Comparison of ENCODE assay signal across 8 cellular contexts in the genomic region with DNA sequence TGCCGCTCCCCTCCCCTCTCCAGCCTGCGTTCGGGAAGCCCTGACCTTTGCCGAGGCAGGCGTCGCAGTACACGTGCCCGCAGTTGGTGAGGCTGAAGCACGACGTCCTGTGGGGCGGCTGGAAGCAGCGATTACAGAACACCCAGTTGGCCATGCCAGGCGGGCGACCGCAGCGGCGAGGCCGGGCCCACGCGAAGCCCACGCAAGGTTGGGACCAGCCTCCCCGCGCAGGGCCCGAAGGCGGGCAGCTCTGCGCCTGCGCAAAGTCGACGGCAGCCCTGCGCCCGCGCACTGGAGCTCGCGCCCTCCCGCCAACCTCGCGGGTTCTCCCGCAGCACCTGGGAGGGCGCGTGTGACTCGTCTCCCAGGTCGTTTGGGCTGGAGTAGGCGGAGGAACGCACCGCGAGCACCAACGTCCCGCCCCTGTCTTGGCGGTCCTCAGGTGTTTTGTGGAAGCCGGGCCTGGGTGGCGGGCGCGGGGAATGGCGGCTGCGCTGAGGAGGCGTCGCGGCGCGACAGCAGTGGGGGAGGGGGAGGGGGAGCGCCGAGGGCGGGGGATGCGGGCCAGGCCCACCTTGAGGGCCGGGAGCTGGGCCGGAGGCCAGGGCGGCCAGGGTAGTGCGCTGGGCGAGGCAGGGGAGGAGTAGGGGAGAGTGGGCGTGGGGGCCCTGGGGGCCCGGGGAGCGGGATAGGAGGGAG. TPM values are rescaled to one million over a fixed set of nuclear protein-coding genes. Genes with fewer than 3 reads are reported as not detected.
A peak's percentile ranks its signal among the peaks of the same experiment; 100 is the strongest.
DNase-seq lines count a peak whose midpoint lies in the region; ATAC-seq and TF ChIP-seq lines count a peak whose summit lies in the region.

A gene with protein sequence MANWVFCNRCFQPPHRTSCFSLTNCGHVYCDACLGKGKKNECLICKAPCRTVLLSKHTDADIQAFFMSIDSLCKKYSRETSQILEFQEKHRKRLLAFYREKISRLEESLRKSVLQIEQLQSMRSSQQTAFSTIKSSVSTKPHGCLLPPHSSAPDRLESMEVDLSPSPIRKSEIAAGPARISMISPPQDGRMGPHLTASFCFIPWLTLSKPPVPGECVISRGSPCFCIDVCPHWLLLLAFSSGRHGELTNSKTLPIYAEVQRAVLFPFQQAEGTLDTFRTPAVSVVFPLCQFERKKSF (minus strand): TSS at position 254 of the 699 bp plus-strand sequence. CDS start 100 bp downstream, at position 154.

- no TSS peak for BruUV-seq in Calu3 (replicated peaks; lab: Mats Ljungman, UMichigan)

- H3K27ac ChIP-seq in heart right ventricle, result no peak within 1 kb of the TSS
- H3K27ac ChIP-seq in spleen, result peak within 1 kb of the TSS in 2 of 8 donors; percentile 24 to 60

- no peak for TF ChIP-seq POLR2A in spleen (IDR thresholded peaks at IDR 0.05)

- H3K27ac Mint-ChIP-seq in activated T-cell treated with anti-CD3 and anti-CD28 coated beads, Interleukin-2, amount 50 U/mL, for 24 hours, result no peak within 1 kb of the TSS
- H3K27ac Mint-ChIP-seq in Calu3 (ENCODE audit: unreplicated experiment), result no peak within 1 kb of the TSS

- H3K36me3 ChIP-seq in heart right ventricle, result no peaks in the 10 kb centered on the region
- no peaks in the 10 kb centered on the region for H3K36me3 ChIP-seq in spleen

- H3K9me3 ChIP-seq in heart right ventricle, result no peaks in the 10 kb centered on the region
- H3K9me3 ChIP-seq in spleen, result no peaks in the 10 kb centered on the region

- peaks cover 11 to 76% (median 62%) of the 10 kb centered on the region in 7 donors for H3K27me3 ChIP-seq in heart right ventricle
- peaks cover 0 to 65% (median 11%) of the 10 kb centered on the region in 7 donors for H3K27me3 ChIP-seq in spleen (replicated peaks in 1 of 7)

- CTCF ChIA-PET in Calu3 (lab: Charles Lee), result no interaction called here

- peaks cover 32% of the 10 kb centered on the region for H3K27me3 Mint-ChIP-seq in activated T-cell treated with anti-CD3 and anti-CD28 coated beads, Interleukin-2, amount 50 U/mL, for 24 hours
- no peaks in the 10 kb centered on the region for H3K27me3 Mint-ChIP-seq in Calu3 (ENCODE audit: unreplicated experiment)

- DNase-seq in HS-5 (ENCODE audit: low read depth) (peak; percentile 14), heart right ventricle (peak in 1 of 2 donors; percentile 45), spleen (no peak), amniotic stem cell (lab: John Stamatoyannopoulos, UW) (no peak), Calu3 (no peak), hippocampal formation (lab: John Stamatoyannopoulos, UW) (no peak)
- DNase-seq in activated T-cell treated with anti-CD3 and anti-CD28 coated beads, Interleukin-2, amount 50 U/mL, for 24 hours, result peak; percentile 70

- peak within 1 kb of the TSS in 8 of 10 donors; percentile 19 to 50 (median 44) for H3K4me3 ChIP-seq in heart right ventricle
- H3K4me3 ChIP-seq in spleen, result peak within 1 kb of the TSS in 6 of 8 donors; percentile 15 to 68 (median 32)

- intact Hi-C loops in heart right ventricle (cut with DNase I), result no loop called here
- intact Hi-C loops in spleen (cut with DNase I; ENCODE audit: low total_unique reads), result no loop called here
- intact Hi-C loops in Calu3 (cut with micrococcal nuclease; ENCODE audit: unreplicated experiment), result no loop called here

- 17 to 22% methylated on average over 59 to 72 of the region's 72 CpGs for WGBS in heart right ventricle, 2 donors
- 21 to 45% (median 34%) methylated on average over 27 to 71 of the region's 72 CpGs for WGBS in spleen, 5 donors

- H3K4me1 Mint-ChIP-seq in activated T-cell treated with anti-CD3 and anti-CD28 coated beads, Interleukin-2, amount 50 U/mL, for 24 hours (ENCODE audit: low read depth), result no peaks in the 10 kb centered on the region
- H3K4me1 Mint-ChIP-seq in Calu3 (ENCODE audit: low read depth, unreplicated experiment), result peaks cover 22% of the 10 kb centered on the region

- H3K36me3 Mint-ChIP-seq in activated T-cell treated with anti-CD3 and anti-CD28 coated beads, Interleukin-2, amount 50 U/mL, for 24 hours (ENCODE audit: low read depth), result no peaks in the 10 kb centered on the region
- H3K36me3 Mint-ChIP-seq in Calu3 (ENCODE audit: insufficient read depth, unreplicated experiment), result peaks cover 4% of the 10 kb centered on the region

- H3K4me1 ChIP-seq in heart right ventricle (no peaks in the 10 kb centered on the region), spleen (peaks cover 0 to 5% (median 0%) of the 10 kb centered on the region in 6 donors)

- no peak for TF ChIP-seq CTCF in heart right ventricle (IDR thresholded peaks at IDR 0.05)
- TF ChIP-seq CTCF in spleen (IDR thresholded peaks at IDR 0.05 in 8 of 11, conservative IDR thresholded peaks at IDR 0.05 in 3 of 11), result no peak
- TF ChIP-seq CTCF in Calu3 (IDR thresholded peaks at IDR 0.05; ENCODE audit: unreplicated experiment), result no peak

- ATAC-seq in heart right ventricle (peak in 2 of 8 donors; percentile 52 to 58), GM18520 (IDR thresholded peaks at IDR 0.05; ENCODE audit: unreplicated experiment) (no peak)

- H3K9me3 Mint-ChIP-seq in activated T-cell treated with anti-CD3 and anti-CD28 coated beads, Interleukin-2, amount 50 U/mL, for 24 hours, result no peaks in the 10 kb centered on the region
- no peaks in the 10 kb centered on the region for H3K9me3 Mint-ChIP-seq in Calu3 (ENCODE audit: low read depth, unreplicated experiment)

- H3K4me3 Mint-ChIP-seq in activated T-cell treated with anti-CD3 and anti-CD28 coated beads, Interleukin-2, amount 50 U/mL, for 24 hours, result peak within 1 kb of the TSS; percentile 59
- no peak within 1 kb of the TSS for H3K4me3 Mint-ChIP-seq in Calu3 (ENCODE audit: low read depth, unreplicated experiment)

RNA-seq across cellular contexts. Expression of the gene that starts here (rescaled TPM):
- total RNA-seq in heart right ventricle (1 to 10 TPM in 1 of 10 donors, under 1 TPM in 5, not detected in 4; 0.21 to 2.1 (median 0.31) TPM), spleen (1 to 10 TPM in 5 of 7 donors, under 1 TPM in 2; 0.46 to 5.6 (median 2.3) TPM), Calu3 (2022) (not detected in 2 replicates)
- polyA plus RNA-seq in heart right ventricle (under 1 TPM; 0.29 to 0.87 TPM), spleen (1 to 10 TPM; 1.8 to 3.5 (median 2.0) TPM)

Comparison
In these comparisons a context has a peak if more than half of its experiments do, and no peak if none do; other contexts are left out.
1. DNase-seq: peak in HS-5 (single experiment) and activated T-cell treated with anti-CD3 and anti-CD28 coated beads, Interleukin-2, amount 50 U/mL, for 24 hours (single experiment); none in spleen (single experiment), amniotic stem cell (single experiment), Calu3 (single experiment) and hippocampal formation (0 of 2).